In genomic region chr9:98321269-98321668, GRCh38 we compare ENCODE assay signal across 20 cellular contexts.
DNase-seq lines count a peak whose midpoint lies in the region; ATAC-seq, FAIRE-seq and TF ChIP-seq lines count a peak whose summit lies in the region.
"Had no signal": no experiment of that assay in that cellular context is flagged by ENCODE, and none has a peak within 500 bp of the region (broad histone marks: within the 10 kb centered on the region; RNA-seq: fewer than 3 reads in every experiment).

No MANE protein-coding gene starts in this region.

- no peaks in the 10 kb centered on the region for H3K36me3 Mint-ChIP-seq in stimulated activated effector memory CD8-positive, alpha-beta T cell treated with anti-CD3 and anti-CD28 coated beads, Interleukin-12 subunit alpha, Interleukin-12 subunit beta, amount 100 ng/mL, for 72 hours
- H3K36me3 Mint-ChIP-seq: CD8-positive, alpha-beta T cell had no signal

- TF ChIP-seq POLR2A in GM12892 (IDR thresholded peaks at IDR 0.05; ENCODE audit: low read depth, low read length): no peak

- no peak overlapping the region for H3K27ac ChIP-seq in coronary artery
- H3K27ac ChIP-seq: BLaER1 had no signal

- H3K27me3 ChIP-seq in H7 (ENCODE audit: control insufficient read depth, insufficient read depth, low read length): no peaks in the 10 kb centered on the region
- H3K27me3 ChIP-seq: BLaER1 had no signal

- DNase-seq in H7 (peak; percentile 10), coronary artery (ENCODE audit: low spot score) (peak; percentile 53), mesenteric fat pad (ENCODE audit: low spot score) (peak; percentile 85), iPS-NIHi11 (ENCODE audit: low spot score) (no peak), GM12892 (ENCODE audit: insufficient read length) (no peak), T-helper 9 cell (no peak), DMS114 treated with DMSO at 0.1 percent for 48 hours (lab: John Stamatoyannopoulos, UW; ENCODE audit: unreplicated experiment) (no peak)
- no peak for DNase-seq in stimulated activated effector memory CD8-positive, alpha-beta T cell treated with anti-CD3 and anti-CD28 coated beads, Interleukin-12 subunit alpha, Interleukin-12 subunit beta, amount 100 ng/mL, for 72 hours (ENCODE audit: low spot score in 2 of 2)
- DNase-seq: 8988T; Calu3; CD8-positive, alpha-beta T cell; DMS53; DND-41; EL; GOT3; H9 had no signal

- FAIRE-seq in GM12892 (lab: Jason Lieb, UNC): no peak
- FAIRE-seq: GM12878, GM18507, HepG2 had no signal

- H3K4me3 Mint-ChIP-seq in stimulated activated effector memory CD8-positive, alpha-beta T cell treated with anti-CD3 and anti-CD28 coated beads, Interleukin-12 subunit alpha, Interleukin-12 subunit beta, amount 100 ng/mL, for 72 hours: no peak overlapping the region
- H3K4me3 Mint-ChIP-seq: CD8-positive, alpha-beta T cell; H9 had no signal

- H3K9me3 Mint-ChIP-seq in stimulated activated effector memory CD8-positive, alpha-beta T cell treated with anti-CD3 and anti-CD28 coated beads, Interleukin-12 subunit alpha, Interleukin-12 subunit beta, amount 100 ng/mL, for 72 hours: no peaks in the 10 kb centered on the region
- H3K9me3 Mint-ChIP-seq: CD8-positive, alpha-beta T cell; H9 had no signal

- peak; percentile 23 for ATAC-seq in stimulated activated effector memory CD8-positive, alpha-beta T cell treated with anti-CD3 and anti-CD28 coated beads, Interleukin-12 subunit alpha, Interleukin-12 subunit beta, amount 100 ng/mL, for 72 hours
- ATAC-seq: CD8-positive, alpha-beta T cell; GM12878; HepG2 had no signal

- H3K36me3 ChIP-seq in H7 (replicated peaks; ENCODE audit: control insufficient read depth, insufficient read depth, low read length): no peaks in the 10 kb centered on the region
- H3K36me3 ChIP-seq: BLaER1 had no signal

- H3K4me3 ChIP-seq in H7 (ENCODE audit: insufficient read depth, low read depth, low read length): no peak overlapping the region
- H3K4me3 ChIP-seq in coronary artery: no peak overlapping the region
- H3K4me3 ChIP-seq: BLaER1, GM12878 had no signal

- no peaks in the 10 kb centered on the region for H3K4me1 Mint-ChIP-seq in stimulated activated effector memory CD8-positive, alpha-beta T cell treated with anti-CD3 and anti-CD28 coated beads, Interleukin-12 subunit alpha, Interleukin-12 subunit beta, amount 100 ng/mL, for 72 hours
- H3K4me1 Mint-ChIP-seq: H9 had no signal

- TF ChIP-seq CTCF in coronary artery (IDR thresholded peaks at IDR 0.05): no peak

- H3K27ac Mint-ChIP-seq in stimulated activated effector memory CD8-positive, alpha-beta T cell treated with anti-CD3 and anti-CD28 coated beads, Interleukin-12 subunit alpha, Interleukin-12 subunit beta, amount 100 ng/mL, for 72 hours: no peak overlapping the region
- H3K27ac Mint-ChIP-seq: CD8-positive, alpha-beta T cell; H9 had no signal

Comparison
In these comparisons a context has a peak if more than half of its experiments do, and no peak if none do; other contexts are left out.
1. DNase-seq: peak in H7 (single experiment), coronary artery (single experiment) and mesenteric fat pad (single experiment); none in stimulated activated effector memory CD8-positive, alpha-beta T cell treated with anti-CD3 and anti-CD28 coated beads, Interleukin-12 subunit alpha, Interleukin-12 subunit beta, amount 100 ng/mL, for 72 hours (0 of 2), iPS-NIHi11 (single experiment), GM12892 (single experiment), T-helper 9 cell (single experiment) and DMS114 treated with DMSO at 0.1 percent for 48 hours (single experiment).